15 cellular contexts compared by ENCODE assay signal in genomic region chr20:44188752-44189151, GRCh38. TPM values are rescaled to one million over a fixed set of nuclear protein-coding genes. Genes with fewer than 3 reads are reported as not detected.
DNase-seq lines count a peak whose midpoint lies in the region; ATAC-seq and TF ChIP-seq lines count a peak whose summit lies in the region.
"Had no signal": no experiment of that assay in that cellular context is flagged by ENCODE, and none has a peak within 500 bp of the region (broad histone marks: within the 10 kb centered on the region; RNA-seq: fewer than 3 reads in every experiment).

No MANE protein-coding gene starts in this region.

- H3K4me1 ChIP-seq in breast epithelium (peaks cover 3 to 8% of the 10 kb centered on the region in 2 donors), upper lobe of left lung (peaks cover 12 to 19% (median 16%) of the 10 kb centered on the region in 4 donors)

- POLR2A ChIA-PET in activated naive CD8-positive, alpha-beta T cell treated with anti-CD3 and anti-CD28 coated beads, Interleukin-2, amount 10 ng/mL, durations not matched to agents 7 days and 5 days (lab: Charles Lee) = interaction anchor here (1.4 kb wide), 1 partner anchor 72 kb away, joined by 9 read pairs; no protein-coding TSS in a partner anchor

- DNase-seq in activated naive CD8-positive, alpha-beta T cell treated with anti-CD3 and anti-CD28 coated beads, Interleukin-2, amount 10 ng/mL, durations not matched to agents 7 days and 5 days = no peak
- no peak for DNase-seq in activated naive CD8-positive, alpha-beta T cell treated with anti-CD3 and anti-CD28 coated beads, Interleukin-2, amount 50 U/mL, for 24 hours
- DNase-seq in breast epithelium (ENCODE audit: low spot score in 2 of 2) = no peak
- DNase-seq in mesothelial cell of epicardium (ENCODE audit: low spot score in 2 of 2, unreplicated experiment in 2 of 2) = no peak
- DNase-seq in upper lobe of left lung = no peak
- no peak for DNase-seq in iPS-NIHi7 (ENCODE audit: extremely low spot score)
- DNase-seq: activated CD4-positive, alpha-beta T cell treated with anti-CD3 and anti-CD28 coated beads for 48 hours; activated effector memory CD4-positive, alpha-beta T cell treated with Interleukin-2 at 50 U/mL for 16 hours; DMS53 had no signal

- H3K27ac ChIP-seq in breast epithelium = peak overlapping the region; percentile 85 to 88
- H3K27ac ChIP-seq in upper lobe of left lung = peak overlapping the region in 3 of 4 donors; percentile 1 to 73 (median 57)

- H3K36me3 ChIP-seq in breast epithelium (no peaks in the 10 kb centered on the region), upper lobe of left lung (no peaks in the 10 kb centered on the region)
- H3K36me3 ChIP-seq: suprapubic skin had no signal

- no peak for ATAC-seq in activated naive CD8-positive, alpha-beta T cell treated with anti-CD3 and anti-CD28 coated beads, Interleukin-2, amount 10 ng/mL, durations not matched to agents 7 days and 5 days (ENCODE audit: low read depth)
- ATAC-seq in activated naive CD8-positive, alpha-beta T cell treated with anti-CD3 and anti-CD28 coated beads, Interleukin-2, amount 50 U/mL, for 24 hours = no peak
- ATAC-seq in upper lobe of left lung (ENCODE audit: low FRiP score in 2 of 2) (no peak), HG03442 (IDR thresholded peaks at IDR 0.05; ENCODE audit: unreplicated experiment) (no peak), GM19395 (IDR thresholded peaks at IDR 0.05; ENCODE audit: unreplicated experiment) (no peak)
- ATAC-seq: HCT116 had no signal

- peaks cover 45% of the 10 kb centered on the region for H3K27me3 Mint-ChIP-seq in activated naive CD8-positive, alpha-beta T cell treated with anti-CD3 and anti-CD28 coated beads, Interleukin-2, amount 10 ng/mL, durations not matched to agents 7 days and 5 days
- H3K27me3 Mint-ChIP-seq in activated naive CD8-positive, alpha-beta T cell treated with anti-CD3 and anti-CD28 coated beads, Interleukin-2, amount 50 U/mL, for 24 hours = peaks cover 36% of the 10 kb centered on the region
- no peaks in the 10 kb centered on the region for H3K27me3 Mint-ChIP-seq in mesothelial cell of epicardium (ENCODE audit: low read depth)

- no peaks in the 10 kb centered on the region for H3K9me3 Mint-ChIP-seq in activated naive CD8-positive, alpha-beta T cell treated with anti-CD3 and anti-CD28 coated beads, Interleukin-2, amount 10 ng/mL, durations not matched to agents 7 days and 5 days
- H3K9me3 Mint-ChIP-seq in activated naive CD8-positive, alpha-beta T cell treated with anti-CD3 and anti-CD28 coated beads, Interleukin-2, amount 50 U/mL, for 24 hours = no peaks in the 10 kb centered on the region
- no peaks in the 10 kb centered on the region for H3K9me3 Mint-ChIP-seq in mesothelial cell of epicardium
- H3K9me3 Mint-ChIP-seq: central memory CD8-positive, alpha-beta T cell had no signal

- H3K27ac Mint-ChIP-seq in activated naive CD8-positive, alpha-beta T cell treated with anti-CD3 and anti-CD28 coated beads, Interleukin-2, amount 10 ng/mL, durations not matched to agents 7 days and 5 days = no peak overlapping the region
- H3K27ac Mint-ChIP-seq in activated naive CD8-positive, alpha-beta T cell treated with anti-CD3 and anti-CD28 coated beads, Interleukin-2, amount 50 U/mL, for 24 hours = no peak overlapping the region
- peak overlapping the region; percentile 73 for H3K27ac Mint-ChIP-seq in mesothelial cell of epicardium

- no peak for TF ChIP-seq EP300 in upper lobe of left lung (IDR thresholded peaks at IDR 0.05)

- H3K9me3 ChIP-seq in breast epithelium (no peaks in the 10 kb centered on the region), upper lobe of left lung (no peaks in the 10 kb centered on the region)
- H3K9me3 ChIP-seq: suprapubic skin had no signal

- peaks cover 0 to 3% of the 10 kb centered on the region in 2 donors for H3K27me3 ChIP-seq in breast epithelium
- H3K27me3 ChIP-seq in upper lobe of left lung = peaks cover 0 to 12% (median 4%) of the 10 kb centered on the region in 4 donors

- WGBS in upper lobe of left lung, 2 donors = 58 to 66% methylated on average over 5 to 6 of the region's 6 CpGs

- peak overlapping the region; percentile 17 for H3K4me3 Mint-ChIP-seq in activated naive CD8-positive, alpha-beta T cell treated with anti-CD3 and anti-CD28 coated beads, Interleukin-2, amount 10 ng/mL, durations not matched to agents 7 days and 5 days
- H3K4me3 Mint-ChIP-seq in activated naive CD8-positive, alpha-beta T cell treated with anti-CD3 and anti-CD28 coated beads, Interleukin-2, amount 50 U/mL, for 24 hours = no peak overlapping the region
- no peak overlapping the region for H3K4me3 Mint-ChIP-seq in mesothelial cell of epicardium
- H3K4me3 Mint-ChIP-seq: central memory CD8-positive, alpha-beta T cell had no signal

- H3K36me3 Mint-ChIP-seq in activated naive CD8-positive, alpha-beta T cell treated with anti-CD3 and anti-CD28 coated beads, Interleukin-2, amount 10 ng/mL, durations not matched to agents 7 days and 5 days = peaks cover 1% of the 10 kb centered on the region
- H3K36me3 Mint-ChIP-seq in activated naive CD8-positive, alpha-beta T cell treated with anti-CD3 and anti-CD28 coated beads, Interleukin-2, amount 50 U/mL, for 24 hours (ENCODE audit: low read depth) = no peaks in the 10 kb centered on the region
- H3K36me3 Mint-ChIP-seq in mesothelial cell of epicardium = no peaks in the 10 kb centered on the region

- no peak overlapping the region for H3K4me3 ChIP-seq in breast epithelium
- H3K4me3 ChIP-seq in upper lobe of left lung = no peak overlapping the region
- H3K4me3 ChIP-seq: suprapubic skin had no signal

- H3K4me1 Mint-ChIP-seq in activated naive CD8-positive, alpha-beta T cell treated with anti-CD3 and anti-CD28 coated beads, Interleukin-2, amount 10 ng/mL, durations not matched to agents 7 days and 5 days = peaks cover 25% of the 10 kb centered on the region
- peaks cover 13% of the 10 kb centered on the region for H3K4me1 Mint-ChIP-seq in activated naive CD8-positive, alpha-beta T cell treated with anti-CD3 and anti-CD28 coated beads, Interleukin-2, amount 50 U/mL, for 24 hours
- peaks cover 22% of the 10 kb centered on the region for H3K4me1 Mint-ChIP-seq in mesothelial cell of epicardium
- H3K4me1 Mint-ChIP-seq: central memory CD8-positive, alpha-beta T cell had no signal

- no peak for TF ChIP-seq CTCF in breast epithelium (IDR thresholded peaks at IDR 0.05)
- no peak for TF ChIP-seq CTCF in mesothelial cell of epicardium (IDR thresholded peaks at IDR 0.05; ENCODE audit: unreplicated experiment)
- TF ChIP-seq CTCF in upper lobe of left lung (IDR thresholded peaks at IDR 0.05) = no peak

- TF ChIP-seq POLR2A in breast epithelium (IDR thresholded peaks at IDR 0.05) = no peak
- TF ChIP-seq POLR2A in upper lobe of left lung (IDR thresholded peaks at IDR 0.05) = no peak

- intact Hi-C loops in breast epithelium (cut with DNase I; ENCODE audit: low total_unique reads) = loop anchor here (5.0 kb wide), 1 partner anchor 66 kb away; no protein-coding TSS in a partner anchor

RNA-seq across cellular contexts. Expression of gene JPH2, which starts 1.8 kb away (rescaled TPM):
- under 1 TPM; 0.36 to 0.37 TPM for total RNA-seq in activated naive CD8-positive, alpha-beta T cell treated with anti-CD3 and anti-CD28 coated beads, Interleukin-2, amount 10 ng/mL, durations not matched to agents 7 days and 5 days
- 10 to 100 TPM in 2 of 3 donors, 1 to 10 TPM in 1; 9.3 to 16.4 (median 16.2) TPM for total RNA-seq in breast epithelium
- 3.4 to 4.2 TPM (median 3.5 TPM) in 3 replicates for total RNA-seq in mesothelial cell of epicardium
- total RNA-seq in upper lobe of left lung = 1 to 10 TPM; 3.5 to 9.2 (median 5.0) TPM

RNA-seq across cellular contexts. Expression of gene OSER1, which starts 21.8 kb away (rescaled TPM):
- 10 to 100 TPM; 29.8 to 30.5 TPM for total RNA-seq in activated naive CD8-positive, alpha-beta T cell treated with anti-CD3 and anti-CD28 coated beads, Interleukin-2, amount 10 ng/mL, durations not matched to agents 7 days and 5 days
- total RNA-seq in breast epithelium = 10 to 100 TPM; 59.6 to 73.8 (median 67.2) TPM
- total RNA-seq in mesothelial cell of epicardium = 31.3 to 31.7 TPM (median 31.5 TPM) in 3 replicates
- total RNA-seq in upper lobe of left lung = 10 to 100 TPM; 18.8 to 38.3 (median 30.8) TPM

RNA-seq across cellular contexts. Expression of gene GDAP1L1, which starts 58.4 kb away (rescaled TPM):
- total RNA-seq in activated naive CD8-positive, alpha-beta T cell treated with anti-CD3 and anti-CD28 coated beads, Interleukin-2, amount 10 ng/mL, durations not matched to agents 7 days and 5 days = not detected
- not detected for total RNA-seq in breast epithelium
- total RNA-seq in mesothelial cell of epicardium = 0.16 to 0.54 TPM (median 0.40 TPM) in 3 replicates
- not detected for total RNA-seq in upper lobe of left lung
- total RNA-seq: LHCN-M2, suprapubic skin had no signal
